18 cellular contexts compared by ENCODE assay signal in genomic region chr10:5782174-5782573, GRCh38. TPM values are rescaled to one million over a fixed set of nuclear protein-coding genes. Genes with fewer than 3 reads are reported as not detected.
A peak's percentile ranks its signal among the peaks of the same experiment; 100 is the strongest.
DNase-seq lines count a peak whose midpoint lies in the region; ATAC-seq and FAIRE-seq lines count a peak whose summit lies in the region.
"Had no signal": no experiment of that assay in that cellular context is flagged by ENCODE, and none has a peak within 500 bp of the region (broad histone marks: within the 10 kb centered on the region; RNA-seq: fewer than 3 reads in every experiment).

No MANE protein-coding gene starts in this region.

- peaks cover 0 to 25% (median 6%) of the 10 kb centered on the region in 7 donors for H3K9me3 Mint-ChIP-seq in CD4-positive, CD25-positive, alpha-beta regulatory T cell
- H3K9me3 Mint-ChIP-seq in activated CD8-positive, alpha-beta T cell treated with anti-CD3 and anti-CD28 coated beads, Interleukin-2, amount 10 ng/mL, durations not matched to agents 7 days and 5 days (ENCODE audit: insufficient read depth) = peaks cover 7% of the 10 kb centered on the region
- H3K9me3 Mint-ChIP-seq in memory B cell = peaks cover 1% of the 10 kb centered on the region

- H3K4me1 ChIP-seq in CD4-positive, CD25-positive, alpha-beta regulatory T cell (ENCODE audit: control insufficient read depth, insufficient read depth, low read length, poor library complexity, severe bottlenecking) = peaks cover 4% of the 10 kb centered on the region
- H3K4me1 ChIP-seq in right cardiac atrium (ENCODE audit: control insufficient read depth, insufficient read depth, low read length) = no peaks in the 10 kb centered on the region
- H3K4me1 ChIP-seq: BE2C, parathyroid adenoma had no signal

- ATAC-seq in CD4-positive, CD25-positive, alpha-beta regulatory T cell (ENCODE audit: low read depth in 2 of 2) = no peak
- no peak for ATAC-seq in activated CD8-positive, alpha-beta T cell treated with anti-CD3 and anti-CD28 coated beads, Interleukin-2, amount 10 ng/mL, durations not matched to agents 7 days and 5 days
- ATAC-seq in memory B cell (ENCODE audit: low read depth) = no peak
- no peak for ATAC-seq in right cardiac atrium
- no peak for ATAC-seq in HG02642 (IDR thresholded peaks at IDR 0.05; ENCODE audit: poor library complexity, unreplicated experiment)
- ATAC-seq in HG03432 (IDR thresholded peaks at IDR 0.05; ENCODE audit: unreplicated experiment) = no peak
- ATAC-seq: esophagus mucosa had no signal

- H3K27me3 Mint-ChIP-seq in CD4-positive, CD25-positive, alpha-beta regulatory T cell = no peaks in the 10 kb centered on the region
- no peaks in the 10 kb centered on the region for H3K27me3 Mint-ChIP-seq in activated CD8-positive, alpha-beta T cell treated with anti-CD3 and anti-CD28 coated beads, Interleukin-2, amount 10 ng/mL, durations not matched to agents 7 days and 5 days (ENCODE audit: low read depth)
- H3K27me3 Mint-ChIP-seq in memory B cell = no peaks in the 10 kb centered on the region

- H3K27ac Mint-ChIP-seq in CD4-positive, CD25-positive, alpha-beta regulatory T cell = peak overlapping the region; percentile 13 to 84 (median 64)
- H3K27ac Mint-ChIP-seq in activated CD8-positive, alpha-beta T cell treated with anti-CD3 and anti-CD28 coated beads, Interleukin-2, amount 10 ng/mL, durations not matched to agents 7 days and 5 days = peak overlapping the region; percentile 5
- peak overlapping the region; percentile 89 for H3K27ac Mint-ChIP-seq in memory B cell

- peak overlapping the region; percentile 23 for H3K27ac ChIP-seq in CD4-positive, CD25-positive, alpha-beta regulatory T cell (ENCODE audit: insufficient read depth, low read length, poor library complexity, severe bottlenecking)
- no peak overlapping the region for H3K27ac ChIP-seq in right cardiac atrium (ENCODE audit: low read length)
- H3K27ac ChIP-seq: left ventricle myocardium inferior, parathyroid adenoma, RWPE1, skin epidermis, thyroid gland had no signal

- H3K4me1 Mint-ChIP-seq in CD4-positive, CD25-positive, alpha-beta regulatory T cell = peaks cover 17 to 41% (median 24%) of the 10 kb centered on the region in 4 donors
- peaks cover 47% of the 10 kb centered on the region for H3K4me1 Mint-ChIP-seq in activated CD8-positive, alpha-beta T cell treated with anti-CD3 and anti-CD28 coated beads, Interleukin-2, amount 10 ng/mL, durations not matched to agents 7 days and 5 days (ENCODE audit: low read depth)
- H3K4me1 Mint-ChIP-seq in memory B cell = peaks cover 8% of the 10 kb centered on the region

- H3K4me3 ChIP-seq in CD4-positive, CD25-positive, alpha-beta regulatory T cell (ENCODE audit: low read depth, low read length) = no peak overlapping the region
- H3K4me3 ChIP-seq in right cardiac atrium (ENCODE audit: low read length) = no peak overlapping the region
- H3K4me3 ChIP-seq: left ventricle myocardium inferior, skin epidermis, thyroid gland had no signal

- no peak overlapping the region for H3K4me3 Mint-ChIP-seq in CD4-positive, CD25-positive, alpha-beta regulatory T cell
- no peak overlapping the region for H3K4me3 Mint-ChIP-seq in activated CD8-positive, alpha-beta T cell treated with anti-CD3 and anti-CD28 coated beads, Interleukin-2, amount 10 ng/mL, durations not matched to agents 7 days and 5 days
- H3K4me3 Mint-ChIP-seq in memory B cell = no peak overlapping the region

- peaks cover 74% of the 10 kb centered on the region for H3K36me3 Mint-ChIP-seq in CD4-positive, CD25-positive, alpha-beta regulatory T cell
- H3K36me3 Mint-ChIP-seq in activated CD8-positive, alpha-beta T cell treated with anti-CD3 and anti-CD28 coated beads, Interleukin-2, amount 10 ng/mL, durations not matched to agents 7 days and 5 days (ENCODE audit: low read depth) = peaks cover 86% of the 10 kb centered on the region
- H3K36me3 Mint-ChIP-seq in memory B cell = peaks cover 51% of the 10 kb centered on the region

- intact Hi-C loops in right cardiac atrium (cut with DNase I) = no loop called here

- 91% methylated on average over 1 of the region's 1 CpG for WGBS in right cardiac atrium

- POLR2A ChIA-PET in activated CD8-positive, alpha-beta T cell treated with anti-CD3 and anti-CD28 coated beads, Interleukin-2, amount 10 ng/mL, durations not matched to agents 7 days and 5 days (lab: Charles Lee) = no interaction called here

- peaks cover 5 to 11% of the 10 kb centered on the region in 2 experiments for H3K9me3 ChIP-seq in CD4-positive, CD25-positive, alpha-beta regulatory T cell (ENCODE audit: control insufficient read depth in 2 of 2, low read length in 2 of 2)
- no peaks in the 10 kb centered on the region for H3K9me3 ChIP-seq in right cardiac atrium (ENCODE audit: control insufficient read depth, low read length)
- H3K9me3 ChIP-seq: BE2C, thyroid gland had no signal

- H3K27me3 ChIP-seq in CD4-positive, CD25-positive, alpha-beta regulatory T cell (ENCODE audit: control insufficient read depth, insufficient read depth, low read length) = no peaks in the 10 kb centered on the region
- H3K27me3 ChIP-seq in right cardiac atrium (ENCODE audit: control insufficient read depth, insufficient read depth) = no peaks in the 10 kb centered on the region
- H3K27me3 ChIP-seq: BE2C, thyroid gland had no signal

- CTCF ChIA-PET in activated CD8-positive, alpha-beta T cell treated with anti-CD3 and anti-CD28 coated beads, Interleukin-2, amount 10 ng/mL, durations not matched to agents 7 days and 5 days (lab: Charles Lee) = no interaction called here

- H3K36me3 ChIP-seq in CD4-positive, CD25-positive, alpha-beta regulatory T cell (ENCODE audit: control insufficient read depth, insufficient read depth, low read length) = peaks cover 60% of the 10 kb centered on the region

- DNase-seq in CD4-positive, CD25-positive, alpha-beta regulatory T cell = no peak
- DNase-seq in GM18507 (ENCODE audit: extremely low spot score, insufficient read length, low read depth) (no peak), memory B cell (ENCODE audit: low spot score in 2 of 2) (no peak), right cardiac atrium (no peak)
- DNase-seq in activated CD8-positive, alpha-beta T cell treated with anti-CD3 and anti-CD28 coated beads, Interleukin-2, amount 10 ng/mL, durations not matched to agents 7 days and 5 days = no peak
- DNase-seq: activated naive CD4-positive, alpha-beta T cell treated with anti-CD3 and anti-CD28 coated beads, Interleukin-2, amount 50 U/mL, for 16 hours; BE2C; DMS79 treated with DMSO at 0.1 percent for 48 hours; left ventricle myocardium inferior; NCI-H187 treated with DMSO at 0.1 percent for 48 hours; NK-92 treated with Interleukin-12 subunit alpha and Interleukin-12 subunit beta, amount 100 ng/mL, for 24 hours; thyroid gland had no signal

- peak; percentile 18 for FAIRE-seq in GM18507 (lab: Jason Lieb, UNC)

RNA-seq across cellular contexts. Expression of gene GDI2, which starts 31.1 kb away (rescaled TPM):
- total RNA-seq in CD4-positive, CD25-positive, alpha-beta regulatory T cell = 114 TPM
- polyA plus RNA-seq in CD4-positive, CD25-positive, alpha-beta regulatory T cell = 100 to 1,000 TPM; 197 to 250 (median 243) TPM
- 100 to 1,000 TPM; 237 to 243 TPM for total RNA-seq in activated CD8-positive, alpha-beta T cell treated with anti-CD3 and anti-CD28 coated beads, Interleukin-2, amount 10 ng/mL, durations not matched to agents 7 days and 5 days
- total RNA-seq in right cardiac atrium = 100 to 1,000 TPM in 3 of 4 donors, 10 to 100 TPM in 1; 97.7 to 111 (median 105) TPM
- polyA plus RNA-seq in right cardiac atrium = 47.5 TPM

Comparison
In these comparisons a context has a peak if more than half of its experiments do, and no peak if none do; other contexts are left out.
1. H3K27ac Mint-ChIP-seq: peak in every context shown above with its lines; median percentile 89 in memory B cell; 64 in CD4-positive, CD25-positive, alpha-beta regulatory T cell; 5 in activated CD8-positive, alpha-beta T cell treated with anti-CD3 and anti-CD28 coated beads, Interleukin-2, amount 10 ng/mL, durations not matched to agents 7 days and 5 days.